25 cellular contexts compared by ENCODE assay signal in the genomic region with DNA sequence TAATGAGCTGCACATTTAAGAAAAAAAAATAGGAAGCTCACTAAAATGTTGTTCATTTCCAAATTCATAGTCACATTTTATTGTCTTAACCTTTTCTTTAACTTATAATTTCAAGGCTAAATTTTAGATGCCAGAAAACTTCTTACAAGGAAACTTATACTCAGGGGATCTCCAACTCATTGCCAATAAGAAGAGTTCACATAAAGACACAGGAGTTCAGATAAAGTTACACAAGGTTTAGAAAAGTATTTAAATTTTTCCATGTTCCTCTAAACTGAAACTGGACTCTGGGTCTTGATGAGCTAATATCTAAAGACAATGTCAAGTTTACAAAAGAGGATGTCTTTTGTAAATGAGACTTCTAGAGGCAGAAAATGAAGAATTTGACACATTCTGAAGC.
"Had no signal": no experiment of that assay in that cellular context is flagged by ENCODE, and none has a peak within 500 bp of the region (broad histone marks: within the 10 kb centered on the region; RNA-seq: fewer than 3 reads in every experiment).

No MANE protein-coding gene starts in this region.

- FAIRE-seq: colon, islet of Langerhans had no signal

- DNase-seq: cerebellar nuclear complex; effector CD8-positive, alpha-beta T cell; endodermal cell; gastrocnemius medialis; heart left ventricle; left cardiac atrium; left lung; mesendoderm; midbrain; naive thymus-derived CD4-positive, alpha-beta T cell; nucleus accumbens; sigmoid colon; spleen; stimulated activated CD4-positive, alpha-beta T cell treated with anti-CD3 and anti-CD28 coated beads, Interleukin-4, amount 100 ng/mL, for 4 hours; stimulated activated naive B cell treated with anti-CD40 and anti-IgM and Interleukin-4, amounts not matched to agents 10 μg/mL and 1 μg/mL and 100 μg/mL, for 72 hours; trophoblast cell had no signal

- H3K4me3 ChIP-seq: gastrocnemius medialis, heart left ventricle, hepatocyte, left lung, neural progenitor cell, prostate gland, right atrium auricular region, sigmoid colon, skin epidermis, spleen, suprapubic skin, vagina had no signal
